Comparison of ENCODE assay signal across 22 cellular contexts in the genomic region with DNA sequence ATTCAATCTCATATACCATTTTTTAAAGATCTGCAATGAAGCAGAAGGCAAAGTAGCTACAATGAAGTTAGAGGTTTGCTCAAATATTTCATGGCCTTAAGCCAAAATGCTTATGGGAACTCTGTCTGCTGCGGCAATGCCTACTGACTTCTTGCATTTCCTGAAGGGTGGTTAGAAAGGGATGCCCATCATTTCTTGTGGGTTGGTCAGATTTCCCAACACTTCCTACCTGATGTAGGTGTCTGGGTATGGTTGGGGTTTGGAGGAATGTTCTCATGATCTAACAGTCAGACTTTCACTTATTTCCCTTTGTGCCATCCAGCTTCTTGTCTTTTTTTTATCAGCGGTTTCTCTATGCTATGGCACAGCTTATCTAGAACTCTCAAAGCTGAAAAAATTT.
A peak's percentile ranks its signal among the peaks of the same experiment; 100 is the strongest.
DNase-seq lines count a peak whose midpoint lies in the region; ATAC-seq and TF ChIP-seq lines count a peak whose summit lies in the region.
"Had no signal": no experiment of that assay in that cellular context is flagged by ENCODE, and none has a peak within 500 bp of the region (broad histone marks: within the 10 kb centered on the region; RNA-seq: fewer than 3 reads in every experiment).

No MANE protein-coding gene starts in this region.

- no peaks in the 10 kb centered on the region for H3K27me3 ChIP-seq in PC-3 (ENCODE audit: low read length)
- H3K27me3 ChIP-seq: ovary, right lobe of liver, stomach, transverse colon had no signal

- no peaks in the 10 kb centered on the region for H3K9me2 ChIP-seq in PC-3 (replicated peaks; ENCODE audit: low read length)

- DNase-seq in CMK (ENCODE audit: low read depth) (peak; percentile 27), PC-3 (peak; percentile 7), astrocyte of the hippocampus (ENCODE audit: low read depth, low spot score) (peak; percentile 62), iris pigment epithelial cell (ENCODE audit: low read depth) (peak; percentile 30), LoVo (ENCODE audit: low spot score) (no peak), activated gamma-delta T cell treated with Interleukin-2 at 50 U/mL for 16 hours (no peak), DMS79 (lab: John Stamatoyannopoulos, UW) (no peak)
- DNase-seq: activated CD4-positive, alpha-beta T cell treated with anti-CD3 and anti-CD28 coated beads, Interleukin-2, amount 10 ng/mL, durations not matched to agents 24 days and 14 days; activated CD8-positive, alpha-beta memory T cell treated with anti-CD3 and anti-CD28 coated beads, Interleukin-2, amount 10 ng/mL, durations not matched to agents 7 days and 5 days; effector memory CD4-positive, alpha-beta T cell; GM23248; MM.1S; naive thymus-derived CD4-positive, alpha-beta T cell; NCI-H146; ovary; right lobe of liver; stomach; transverse colon had no signal

- POLR2A ChIA-PET in PC-3 (lab: Charles Lee; ENCODE audit: unreplicated experiment): no interaction called here

- intact Hi-C loops in PC-3 (cut with micrococcal nuclease): no loop called here

- no peak for ATAC-seq in PC-3
- ATAC-seq in GM21717 (IDR thresholded peaks at IDR 0.05; ENCODE audit: unreplicated experiment): no peak
- ATAC-seq: activated CD8-positive, alpha-beta memory T cell treated with anti-CD3 and anti-CD28 coated beads, Interleukin-2, amount 10 ng/mL, durations not matched to agents 7 days and 5 days; activated naive CD4-positive, alpha-beta T cell treated with anti-CD3 and anti-CD28 coated beads, Interleukin-2, amount 50 U/mL, for 72 hours; HepG2; naive thymus-derived CD4-positive, alpha-beta T cell; right lobe of liver had no signal

- H3K36me3 ChIP-seq in PC-3 (ENCODE audit: low read depth, low read length): no peaks in the 10 kb centered on the region
- H3K36me3 ChIP-seq: ovary, right lobe of liver, stomach, transverse colon had no signal

- no peak overlapping the region for H3K4me2 ChIP-seq in PC-3 (ENCODE audit: low read length)

- H3K79me2 ChIP-seq in PC-3 (ENCODE audit: low read length): no peaks in the 10 kb centered on the region

- no peak overlapping the region for H2AFZ ChIP-seq in PC-3 (ENCODE audit: low read length)
- H2AFZ ChIP-seq: GM23248 had no signal

- TF ChIP-seq CTCF in PC-3 (conservative IDR thresholded peaks at IDR 0.05; ENCODE audit: low read depth, low read length): no peak

- H4K20me1 ChIP-seq in PC-3 (ENCODE audit: low read length): no peaks in the 10 kb centered on the region

- H3K27ac ChIP-seq in PC-3 (ENCODE audit: low read length): no peak overlapping the region
- H3K27ac ChIP-seq: GM23248, ovary, right lobe of liver, stomach, transverse colon, VCaP had no signal

- no peak overlapping the region for H3K4me3 ChIP-seq in PC-3 (ENCODE audit: low read length)
- H3K4me3 ChIP-seq: GM23248, ovary, right lobe of liver, stomach, transverse colon had no signal

- no peak overlapping the region for H3K9ac ChIP-seq in PC-3 (ENCODE audit: low read length)
- H3K9ac ChIP-seq: GM23248 had no signal

- no peaks in the 10 kb centered on the region for H3K9me3 ChIP-seq in PC-3 (ENCODE audit: low read length)
- H3K9me3 ChIP-seq: ovary, right lobe of liver, stomach, transverse colon had no signal

- no peaks in the 10 kb centered on the region for H3F3A ChIP-seq in PC-3 (ENCODE audit: low read length, unreplicated experiment)

- H3K4me1 ChIP-seq in PC-3 (ENCODE audit: insufficient read depth, low read length): no peaks in the 10 kb centered on the region
- H3K4me1 ChIP-seq: right lobe of liver, stomach, transverse colon had no signal

- BruUV-seq in PC-3 (replicated peaks; lab: Mats Ljungman, UMichigan): no TSS peak

- CTCF ChIA-PET in PC-3 (lab: Charles Lee): no interaction called here

Comparison
In these comparisons a context has a peak if more than half of its experiments do, and no peak if none do; other contexts are left out.
1. DNase-seq: peak in CMK (single experiment), PC-3 (single experiment), astrocyte of the hippocampus (single experiment) and iris pigment epithelial cell (single experiment); none in LoVo (single experiment), activated gamma-delta T cell treated with Interleukin-2 at 50 U/mL for 16 hours (single experiment) and DMS79 (single experiment).